In genomic region chr1:66278260-66279046, GRCh38 we compare ENCODE assay signal across 9 cellular contexts.
DNase-seq lines count a peak whose midpoint lies in the region; ATAC-seq and TF ChIP-seq lines count a peak whose summit lies in the region.
"Had no signal": no experiment of that assay in that cellular context is flagged by ENCODE, and none has a peak within 500 bp of the region (broad histone marks: within the 10 kb centered on the region; RNA-seq: fewer than 3 reads in every experiment).

No MANE protein-coding gene starts in this region.

- H3K4me1 ChIP-seq in BE2C, result no peaks in the 10 kb centered on the region

- no peaks in the 10 kb centered on the region for H3K9me3 Mint-ChIP-seq in activated T-helper 1 cell treated with anti-CD3 and anti-CD28 coated beads, Interleukin-12 subunit alpha, Interleukin-12 subunit beta, Interleukin-2, Interleukin-4 antibody, amounts not matched to agents 30 ng/mL and 10 ng/mL and 1 ng/mL, durations not matched to agents 14 hours and 24 hours and 36 hours
- H3K9me3 Mint-ChIP-seq in naive thymus-derived CD8-positive, alpha-beta T cell, result no peaks in the 10 kb centered on the region

- no peaks in the 10 kb centered on the region for H3K27me3 Mint-ChIP-seq in activated T-helper 1 cell treated with anti-CD3 and anti-CD28 coated beads, Interleukin-12 subunit alpha, Interleukin-12 subunit beta, Interleukin-2, Interleukin-4 antibody, amounts not matched to agents 30 ng/mL and 10 ng/mL and 1 ng/mL, durations not matched to agents 14 hours and 24 hours and 36 hours (ENCODE audit: insufficient read depth)
- no peaks in the 10 kb centered on the region for H3K27me3 Mint-ChIP-seq in naive thymus-derived CD8-positive, alpha-beta T cell

- ATAC-seq in GM18511 (IDR thresholded peaks at IDR 0.05; ENCODE audit: unreplicated experiment), result peak; percentile 22
- ATAC-seq in HG02763 (IDR thresholded peaks at IDR 0.05; ENCODE audit: unreplicated experiment), result peak; percentile 19
- ATAC-seq in naive thymus-derived CD8-positive, alpha-beta T cell, result no peak
- no peak for ATAC-seq in HG03139 (IDR thresholded peaks at IDR 0.05; ENCODE audit: unreplicated experiment)
- ATAC-seq in GM19023 (IDR thresholded peaks at IDR 0.05; ENCODE audit: unreplicated experiment), result no peak

- H3K27me3 ChIP-seq in BE2C, result no peaks in the 10 kb centered on the region

- H3K9me3 ChIP-seq in BE2C, result no peaks in the 10 kb centered on the region

- no peak for TF ChIP-seq CTCF in BE2C (IDR thresholded peaks at IDR 0.05; ENCODE audit: low read depth, low read length)

- POLR2A ChIA-PET in naive thymus-derived CD8-positive, alpha-beta T cell (lab: Charles Lee), result interaction anchor here (0.8 kb wide), 1 partner anchor 167 kb away, joined by 3 read pairs; no protein-coding TSS in a partner anchor

- H3K4me3 Mint-ChIP-seq in activated T-helper 1 cell treated with anti-CD3 and anti-CD28 coated beads, Interleukin-12 subunit alpha, Interleukin-12 subunit beta, Interleukin-2, Interleukin-4 antibody, amounts not matched to agents 30 ng/mL and 10 ng/mL and 1 ng/mL, durations not matched to agents 14 hours and 24 hours and 36 hours, result peak overlapping the region; percentile 5
- H3K4me3 Mint-ChIP-seq in naive thymus-derived CD8-positive, alpha-beta T cell, result peak overlapping the region in 3 of 10 donors; percentile 8 to 33 (median 9)
- H3K4me3 Mint-ChIP-seq: immature natural killer cell had no signal

- DNase-seq in activated T-helper 1 cell treated with anti-CD3 and anti-CD28 coated beads, Interleukin-12 subunit alpha, Interleukin-12 subunit beta, Interleukin-2, Interleukin-4 antibody, amounts not matched to agents 30 ng/mL and 10 ng/mL and 1 ng/mL, durations not matched to agents 14 hours and 24 hours and 36 hours (ENCODE audit: low spot score), result no peak
- DNase-seq in naive thymus-derived CD8-positive, alpha-beta T cell, result no peak
- no peak for DNase-seq in stimulated activated CD4-positive, alpha-beta T cell treated with anti-CD3 and anti-CD28 coated beads, Interleukin-2, amount 100 ng/mL, for 48 hours
- no peak for DNase-seq in BE2C
- DNase-seq: immature natural killer cell had no signal

- peak overlapping the region; percentile 47 for H3K27ac Mint-ChIP-seq in activated T-helper 1 cell treated with anti-CD3 and anti-CD28 coated beads, Interleukin-12 subunit alpha, Interleukin-12 subunit beta, Interleukin-2, Interleukin-4 antibody, amounts not matched to agents 30 ng/mL and 10 ng/mL and 1 ng/mL, durations not matched to agents 14 hours and 24 hours and 36 hours
- H3K27ac Mint-ChIP-seq in naive thymus-derived CD8-positive, alpha-beta T cell, result peak overlapping the region in 7 of 10 donors; percentile 15 to 76 (median 41)
- H3K27ac Mint-ChIP-seq: immature natural killer cell had no signal

- no peaks in the 10 kb centered on the region for H3K36me3 Mint-ChIP-seq in activated T-helper 1 cell treated with anti-CD3 and anti-CD28 coated beads, Interleukin-12 subunit alpha, Interleukin-12 subunit beta, Interleukin-2, Interleukin-4 antibody, amounts not matched to agents 30 ng/mL and 10 ng/mL and 1 ng/mL, durations not matched to agents 14 hours and 24 hours and 36 hours (ENCODE audit: low read depth)
- no peaks in the 10 kb centered on the region for H3K36me3 Mint-ChIP-seq in naive thymus-derived CD8-positive, alpha-beta T cell
- H3K36me3 Mint-ChIP-seq: immature natural killer cell had no signal

- H3K36me3 ChIP-seq in BE2C, result no peaks in the 10 kb centered on the region

- peaks cover 95% of the 10 kb centered on the region for H3K4me1 Mint-ChIP-seq in activated T-helper 1 cell treated with anti-CD3 and anti-CD28 coated beads, Interleukin-12 subunit alpha, Interleukin-12 subunit beta, Interleukin-2, Interleukin-4 antibody, amounts not matched to agents 30 ng/mL and 10 ng/mL and 1 ng/mL, durations not matched to agents 14 hours and 24 hours and 36 hours (ENCODE audit: low read depth)
- H3K4me1 Mint-ChIP-seq in naive thymus-derived CD8-positive, alpha-beta T cell, result peaks cover 41 to 95% (median 89%) of the 10 kb centered on the region in 4 donors

- intact Hi-C loops in activated T-helper 1 cell treated with anti-CD3 and anti-CD28 coated beads, Interleukin-12 subunit alpha, Interleukin-12 subunit beta, Interleukin-2, Interleukin-4 antibody, amounts not matched to agents 30 ng/mL and 10 ng/mL and 1 ng/mL, durations not matched to agents 14 hours and 24 hours and 36 hours (cut with micrococcal nuclease), result loop anchor here (10.0 kb wide), 3 partner anchors 646 to 1406 kb away; partner anchors contain the start of genes DNAI4, GADD45A and MIER1

- no peak overlapping the region for H3K4me3 ChIP-seq in BE2C (ENCODE audit: low read depth, low read length)

Comparison
In these comparisons a context has a peak if more than half of its experiments do, and no peak if none do; other contexts are left out.
1. ATAC-seq: peak in GM18511 (single experiment) and HG02763 (single experiment); none in naive thymus-derived CD8-positive, alpha-beta T cell (0 of 2), HG03139 (single experiment) and GM19023 (single experiment).